In genomic region chr1:81681570-81681969, GRCh38 we compare ENCODE assay signal across 9 cellular contexts.
DNase-seq lines count a peak whose midpoint lies in the region; ATAC-seq and TF ChIP-seq lines count a peak whose summit lies in the region.
"Had no signal": no experiment of that assay in that cellular context is flagged by ENCODE, and none has a peak within 500 bp of the region (broad histone marks: within the 10 kb centered on the region; RNA-seq: fewer than 3 reads in every experiment).

No MANE protein-coding gene starts in this region.

- peak; percentile 28; the same call in 1 of the 3 replicates for ATAC-seq in SK-N-SH treated with all-trans-retinoic acid at 6 μM for 48 hours
- no peak for ATAC-seq in GM18873 (IDR thresholded peaks at IDR 0.05; ENCODE audit: low FRiP score, unreplicated experiment)

- peak overlapping the region; percentile 62 for H3K27ac Mint-ChIP-seq in HFFc6

- peaks cover 55% of the 10 kb centered on the region for H3K4me1 Mint-ChIP-seq in HFFc6 (ENCODE audit: low read depth)

- H3K4me3 Mint-ChIP-seq in HFFc6, result peak overlapping the region; percentile 80

- no peaks in the 10 kb centered on the region for H3K27me3 ChIP-seq in ACC112 (ENCODE audit: insufficient read depth, low read length)
- no peaks in the 10 kb centered on the region for H3K27me3 ChIP-seq in iPS-20b (ENCODE audit: insufficient read depth, low read length)

- H3K9me3 ChIP-seq in iPS-20b (ENCODE audit: insufficient read depth, low read depth, low read length), result no peaks in the 10 kb centered on the region

- H2AFZ ChIP-seq in ACC112 (ENCODE audit: low read length, unreplicated experiment), result peak overlapping the region; percentile 82

- peak overlapping the region; percentile 58; the same call in 1 of the 2 replicates for H3K9ac ChIP-seq in iPS-20b (ENCODE audit: low read depth, low read length)

- DNase-seq in HFFc6 (peak; percentile 39), retina (no peak), substantia nigra (lab: John Stamatoyannopoulos, UW) (no peak), COLO829 (ENCODE audit: low spot score) (no peak)
- DNase-seq: NCI-H1417 treated with DMSO at 0.1 percent for 48 hours had no signal

- H3K9me3 Mint-ChIP-seq in HFFc6, result peaks cover 10% of the 10 kb centered on the region

- H3K4me1 ChIP-seq in ACC112 (ENCODE audit: control insufficient read depth, insufficient read depth, low read length, unreplicated experiment), result peaks cover 36% of the 10 kb centered on the region
- peaks cover 36% of the 10 kb centered on the region for H3K4me1 ChIP-seq in iPS-20b (ENCODE audit: insufficient read depth, low read length)

- H3K27ac ChIP-seq in ACC112 (ENCODE audit: low read depth, low read length), result peak overlapping the region; percentile 51
- H3K27ac ChIP-seq in iPS-20b (ENCODE audit: low read length), result peak overlapping the region; percentile 46
- no peak overlapping the region for H3K27ac ChIP-seq in substantia nigra (ENCODE audit: low read depth, low read length, poor library complexity, severe bottlenecking)

- H3K4me3 ChIP-seq in ACC112 (ENCODE audit: low read depth, low read length) (peak overlapping the region; percentile 59), iPS-20b (ENCODE audit: low read length) (peak overlapping the region; percentile 20; the same call in 1 of the 2 replicates)

- H3K79me2 ChIP-seq in ACC112 (ENCODE audit: control insufficient read depth, insufficient read depth, low read length, unreplicated experiment), result no peaks in the 10 kb centered on the region

- no peaks in the 10 kb centered on the region for H3K36me3 ChIP-seq in ACC112 (ENCODE audit: insufficient read depth, low read length)
- H3K36me3 ChIP-seq in iPS-20b (ENCODE audit: insufficient read depth, low read depth, low read length), result no peaks in the 10 kb centered on the region

- H3K36me3 Mint-ChIP-seq in HFFc6 (ENCODE audit: low read depth), result peaks cover 22% of the 10 kb centered on the region

- TF ChIP-seq CTCF in HFFc6 (IDR thresholded peaks at IDR 0.05), result no peak

- H3K27me3 Mint-ChIP-seq in HFFc6 (ENCODE audit: insufficient read depth), result no peaks in the 10 kb centered on the region; the same call in 1 of the 2 replicates

TF ChIP-seq in SK-N-SH treated with all-trans-retinoic acid at 6 μM for 48 hours, 23 proteins besides CTCF, POLR2A, EP300 and RAD21:
- no peak for TF ChIP-seq SNAI2 (CRISPR knock-in tag; IDR thresholded peaks at IDR 0.05)
- no peak for TF ChIP-seq ZFP30 (CRISPR knock-in tag; IDR thresholded peaks at IDR 0.05)
- no peak for TF ChIP-seq CSDC2 (CRISPR knock-in tag; IDR thresholded peaks at IDR 0.05)
- no peak for TF ChIP-seq PPARA (CRISPR knock-in tag; IDR thresholded peaks at IDR 0.05; ENCODE audit: borderline replicate concordance)
- TF ChIP-seq, protein P1, sequence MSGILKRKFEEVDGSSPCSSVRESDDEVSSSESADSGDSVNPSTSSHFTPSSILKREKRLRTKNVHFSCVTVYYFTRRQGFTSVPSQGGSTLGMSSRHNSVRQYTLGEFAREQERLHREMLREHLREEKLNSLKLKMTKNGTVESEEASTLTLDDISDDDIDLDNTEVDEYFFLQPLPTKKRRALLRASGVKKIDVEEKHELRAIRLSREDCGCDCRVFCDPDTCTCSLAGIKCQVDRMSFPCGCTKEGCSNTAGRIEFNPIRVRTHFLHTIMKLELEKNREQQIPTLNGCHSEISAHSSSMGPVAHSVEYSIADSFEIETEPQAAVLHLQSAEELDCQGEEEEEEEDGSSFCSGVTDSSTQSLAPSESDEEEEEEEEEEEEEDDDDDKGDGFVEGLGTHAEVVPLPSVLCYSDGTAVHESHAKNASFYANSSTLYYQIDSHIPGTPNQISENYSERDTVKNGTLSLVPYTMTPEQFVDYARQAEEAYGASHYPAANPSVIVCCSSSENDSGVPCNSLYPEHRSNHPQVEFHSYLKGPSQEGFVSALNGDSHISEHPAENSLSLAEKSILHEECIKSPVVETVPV (CRISPR knock-in tag; IDR thresholded peaks at IDR 0.05), result no peak
- TF ChIP-seq GLIS3 (CRISPR knock-in tag; IDR thresholded peaks at IDR 0.05), result no peak
- no peak for TF ChIP-seq ZC3H10 (CRISPR knock-in tag; IDR thresholded peaks at IDR 0.05)
- no peak for TF ChIP-seq BACH2 (CRISPR knock-in tag; IDR thresholded peaks at IDR 0.05; ENCODE audit: borderline replicate concordance)
